Comparison of ENCODE assay signal across 15 cellular contexts in the genomic region with DNA sequence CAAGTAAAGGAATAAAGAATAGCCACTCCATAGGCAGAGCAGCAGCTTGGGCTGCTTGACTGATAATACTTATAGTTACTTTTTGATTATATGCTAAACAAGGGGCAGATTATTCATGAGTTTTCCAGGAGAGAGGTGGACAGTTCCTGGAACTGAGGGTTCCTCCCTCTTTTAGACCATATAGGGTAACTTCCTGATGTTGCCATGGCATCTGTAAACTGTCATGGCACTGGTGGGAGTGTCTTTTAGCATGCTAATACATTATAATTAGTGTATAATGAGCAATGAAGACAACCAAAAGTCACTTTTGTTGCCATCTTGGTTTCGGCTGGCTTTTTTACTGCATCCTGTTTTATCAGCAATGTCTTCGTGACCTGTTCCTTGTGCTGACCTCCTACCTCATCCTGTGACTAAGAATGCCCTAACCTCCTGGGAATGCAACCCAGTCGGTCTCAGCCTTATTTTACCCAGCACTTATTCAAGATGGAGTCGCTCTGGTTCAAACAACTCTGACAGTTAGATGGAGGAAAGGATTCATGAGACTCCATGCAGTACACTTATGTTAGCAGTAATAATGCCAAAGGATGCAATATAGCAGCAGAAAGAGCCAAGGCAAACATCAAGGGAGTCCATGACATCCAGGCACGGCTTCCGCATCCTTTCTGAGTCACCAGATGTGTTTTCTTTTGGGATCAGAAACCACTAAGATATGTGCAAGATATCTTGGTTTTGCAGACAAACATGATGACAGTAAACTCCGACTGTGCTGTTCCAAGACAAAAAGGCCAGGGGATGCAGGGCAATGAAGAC. TPM values are rescaled to one million over a fixed set of nuclear protein-coding genes. Genes with fewer than 3 reads are reported as not detected.
DNase-seq lines count a peak whose midpoint lies in the region; ATAC-seq and TF ChIP-seq lines count a peak whose summit lies in the region.
"Had no signal": no experiment of that assay in that cellular context is flagged by ENCODE, and none has a peak within 500 bp of the region (broad histone marks: within the 10 kb centered on the region; RNA-seq: fewer than 3 reads in every experiment).

No MANE protein-coding gene starts in this region.

- POLR2A ChIA-PET in Panc1 (lab: Charles Lee) = no interaction called here
- POLR2A ChIA-PET in OCI-LY7 (lab: Charles Lee) = no interaction called here

- H3K36me3 ChIP-seq in Panc1 (ENCODE audit: control insufficient read depth, insufficient read depth, low read length) (no peaks in the 10 kb centered on the region), trophoblast cell (ENCODE audit: control insufficient read depth in 1 of 2, insufficient read depth in 2 of 2, low read length in 2 of 2) (no peaks in the 10 kb centered on the region), upper lobe of left lung (no peaks in the 10 kb centered on the region), OCI-LY7 (ENCODE audit: insufficient read depth, low read length) (no peaks in the 10 kb centered on the region)
- H3K36me3 ChIP-seq: left lung, neural progenitor cell had no signal

- H3K9me3 ChIP-seq in Panc1 (ENCODE audit: control insufficient read depth, insufficient read depth, low read depth, low read length) = no peaks in the 10 kb centered on the region
- peaks cover 3% of the 10 kb centered on the region for H3K9me3 ChIP-seq in trophoblast cell (ENCODE audit: insufficient read depth, low read depth, low read length)
- no peaks in the 10 kb centered on the region for H3K9me3 ChIP-seq in upper lobe of left lung
- no peaks in the 10 kb centered on the region for H3K9me3 ChIP-seq in OCI-LY7 (ENCODE audit: low read length)
- H3K9me3 ChIP-seq: left lung, testis had no signal

- no peak for TF ChIP-seq POLR2A in upper lobe of left lung (IDR thresholded peaks at IDR 0.05)

- peak; percentile 80 for ATAC-seq in Panc1
- no peak for ATAC-seq in upper lobe of left lung (ENCODE audit: low FRiP score in 2 of 2)
- ATAC-seq: activated CD8-positive, alpha-beta T cell treated with anti-CD3 and anti-CD28 coated beads for 36 hours; left lung had no signal

- CTCF ChIA-PET in Panc1 (lab: Charles Lee) = no interaction called here
- CTCF ChIA-PET in OCI-LY7 (lab: Charles Lee; ENCODE audit: unreplicated experiment) = no interaction called here

- H3K9me2 ChIP-seq in OCI-LY7 (ENCODE audit: insufficient read depth, low read length) = no peaks in the 10 kb centered on the region

- H2AFZ ChIP-seq in trophoblast cell (ENCODE audit: insufficient read depth, low read length, poor library complexity) (no peak overlapping the region), OCI-LY7 (ENCODE audit: low read length) (no peak overlapping the region)
- H2AFZ ChIP-seq: neural progenitor cell had no signal

- no peak overlapping the region for H2AK5ac ChIP-seq in trophoblast cell (ENCODE audit: low read length)

- DNase-seq in GM03348 (ENCODE audit: low spot score) = peak; percentile 36
- DNase-seq in Panc1 (ENCODE audit: low read depth, low spot score) = peak; percentile 45
- DNase-seq in dermis blood vessel endothelial cell = peak; percentile 67
- peak; percentile 30 to 42 for DNase-seq in trophoblast cell
- no peak for DNase-seq in cerebellum (ENCODE audit: low spot score)
- DNase-seq in NK-92 (lab: John Stamatoyannopoulos, UW; ENCODE audit: unreplicated experiment) = no peak
- no peak for DNase-seq in upper lobe of left lung
- DNase-seq in OCI-LY7 (ENCODE audit: low spot score) = no peak
- DNase-seq: activated CD8-positive, alpha-beta T cell treated with anti-CD3 and anti-CD28 coated beads for 36 hours; activated naive CD4-positive, alpha-beta T cell; head of caudate nucleus; left lung; NCI-H345; testis had no signal

- H3K18ac ChIP-seq in trophoblast cell (ENCODE audit: low read length) = no peak overlapping the region

- H3K4me2 ChIP-seq in trophoblast cell (ENCODE audit: low read length) (no peak overlapping the region), OCI-LY7 (ENCODE audit: low read length) (no peak overlapping the region)
- H3K4me2 ChIP-seq: neural progenitor cell had no signal

- H4K20me1 ChIP-seq in OCI-LY7 (ENCODE audit: insufficient read depth, low read length) = no peaks in the 10 kb centered on the region

- intact Hi-C loops in Panc1 (cut with micrococcal nuclease; ENCODE audit: unreplicated experiment) = no loop called here
- intact Hi-C loops in OCI-LY7 (cut with micrococcal nuclease; ENCODE audit: unreplicated experiment) = no loop called here

- no CpG with 5 or more reads among the region's 7 CpGs for WGBS in trophoblast cell (ENCODE audit: extremely low coverage, insufficient coverage, insufficient read length)
- WGBS in upper lobe of left lung, 2 donors = 80 to 86% methylated on average over 7 of the region's 7 CpGs

- no peak overlapping the region for H3K27ac ChIP-seq in Panc1 (ENCODE audit: low read length)
- H3K27ac ChIP-seq in trophoblast cell (ENCODE audit: low read depth, low read length) = no peak overlapping the region
- H3K27ac ChIP-seq in upper lobe of left lung = no peak overlapping the region
- H3K27ac ChIP-seq in OCI-LY7 (ENCODE audit: low read depth, low read length, poor library complexity, severe bottlenecking) = no peak overlapping the region
- H3K27ac ChIP-seq: left lung, neural progenitor cell, testis had no signal

- H2BK12ac ChIP-seq in trophoblast cell (ENCODE audit: low read length) = no peak overlapping the region

- no peak overlapping the region for H2BK120ac ChIP-seq in trophoblast cell (ENCODE audit: insufficient read depth, low read length, poor library complexity)

- no peak overlapping the region for H2BK5ac ChIP-seq in trophoblast cell (ENCODE audit: low read depth, low read length, poor library complexity)

- no peak for TF ChIP-seq CTCF in Panc1 (IDR thresholded peaks at IDR 0.05)
- TF ChIP-seq CTCF in upper lobe of left lung (IDR thresholded peaks at IDR 0.05) = no peak
- no peak for TF ChIP-seq CTCF in OCI-LY7 (conservative IDR thresholded peaks at IDR 0.05; ENCODE audit: low read length)

- H4K12ac ChIP-seq in trophoblast cell (ENCODE audit: low read depth, low read length) = no peak overlapping the region

- no peak overlapping the region for H3K23ac ChIP-seq in trophoblast cell (ENCODE audit: low read length)

- H3K79me2 ChIP-seq in trophoblast cell (ENCODE audit: control insufficient read depth, insufficient read depth, low read length, poor library complexity) (no peaks in the 10 kb centered on the region), OCI-LY7 (ENCODE audit: insufficient read depth, low read depth, low read length) (no peaks in the 10 kb centered on the region)

- in situ Hi-C loops in Panc1 (cut with HindIII; ENCODE audit: low pct_unique_long_range_greater_than_20kb, low sequenced_read_pairs) = no loop called here

- H4K91ac ChIP-seq in trophoblast cell (ENCODE audit: low read depth, low read length) = no peak overlapping the region

- no peak for TF ChIP-seq EP300 in upper lobe of left lung (IDR thresholded peaks at IDR 0.05)

- no peaks in the 10 kb centered on the region for H3K4me1 ChIP-seq in Panc1 (ENCODE audit: control insufficient read depth, insufficient read depth, low read length)
- H3K4me1 ChIP-seq in trophoblast cell (ENCODE audit: control insufficient read depth in 1 of 2, insufficient read depth in 2 of 2, low read length in 2 of 2) = peaks cover 3 to 6% of the 10 kb centered on the region in 2 experiments
- H3K4me1 ChIP-seq in upper lobe of left lung = no peaks in the 10 kb centered on the region
- H3K4me1 ChIP-seq in OCI-LY7 (ENCODE audit: insufficient read depth, low read length, poor library complexity, severe bottlenecking) = no peaks in the 10 kb centered on the region
- H3K4me1 ChIP-seq: left lung, neural progenitor cell, testis had no signal

- H3K27me3 ChIP-seq in Panc1 (ENCODE audit: control insufficient read depth, insufficient read depth, low read length) (no peaks in the 10 kb centered on the region), trophoblast cell (ENCODE audit: insufficient read depth, low read length) (no peaks in the 10 kb centered on the region), upper lobe of left lung (no peaks in the 10 kb centered on the region)
- H3K27me3 ChIP-seq: neural progenitor cell, testis had no signal

- no peaks in the 10 kb centered on the region for H3K79me1 ChIP-seq in trophoblast cell (ENCODE audit: low read length)

- H3K9ac ChIP-seq in trophoblast cell (ENCODE audit: low read length) = no peak overlapping the region
- H3K9ac ChIP-seq: neural progenitor cell had no signal

- H3K14ac ChIP-seq in trophoblast cell (ENCODE audit: low read length) = no peak overlapping the region

- H4K8ac ChIP-seq in trophoblast cell (ENCODE audit: low read depth, low read length) = no peak overlapping the region

- no peak overlapping the region for H3K4me3 ChIP-seq in Panc1 (ENCODE audit: low read depth in 2 of 2, low read length in 2 of 2)
- no peak overlapping the region for H3K4me3 ChIP-seq in trophoblast cell (ENCODE audit: low read depth, low read length)
- no peak overlapping the region for H3K4me3 ChIP-seq in upper lobe of left lung
- no peak overlapping the region for H3K4me3 ChIP-seq in OCI-LY7 (ENCODE audit: low read depth, low read length, poor library complexity, severe bottlenecking)
- H3K4me3 ChIP-seq: left lung, neural progenitor cell, testis had no signal

- no peak overlapping the region for H3K4ac ChIP-seq in trophoblast cell (ENCODE audit: low read depth, low read length)

- BruUV-seq in Panc1 (replicated peaks; lab: Mats Ljungman, UMichigan) (no TSS peak), OCI-LY7 (replicated peaks; lab: Mats Ljungman, UMichigan) (no TSS peak)

RNA-seq across cellular contexts. Expression of gene B4GALNT2, which starts 55.8 kb away (rescaled TPM):
- not detected for total RNA-seq in Panc1 (2021; ENCODE audit: unreplicated experiment)
- polyA plus RNA-seq in Panc1 (2012; ENCODE audit: insufficient read length) = 0.05 TPM
- total RNA-seq in dermis blood vessel endothelial cell = under 0.01 TPM in 2 replicates
- 0.01 TPM in 1 of 2 replicates, not detected in the other for polyA plus RNA-seq in trophoblast cell (2013)
- 0.09 TPM for total RNA-seq in cerebellum
- 1 to 10 TPM in 1 of 6 donors, under 1 TPM in 5; 0.11 to 1.0 (median 0.16) TPM for total RNA-seq in upper lobe of left lung
- not detected in 2 replicates for total RNA-seq in OCI-LY7 (2014; rRNA removed; shearing (Covaris generic))
- not detected in 2 replicates for total RNA-seq in OCI-LY7 (2022)
- total RNA-seq: activated CD8-positive, alpha-beta T cell treated with anti-CD3 and anti-CD28 coated beads for 36 hours had no signal

Comparison
In these comparisons a context has a peak if more than half of its experiments do, and no peak if none do; other contexts are left out.
1. DNase-seq: peak in GM03348 (single experiment), Panc1 (single experiment), dermis blood vessel endothelial cell (single experiment) and trophoblast cell (2 of 2); none in cerebellum (single experiment), NK-92 (single experiment), upper lobe of left lung (0 of 2) and OCI-LY7 (single experiment).